Comparison of ENCODE assay signal across 8 cellular contexts in genomic region chr12:9647825-9648700, GRCh38. TPM values are rescaled to one million over a fixed set of nuclear protein-coding genes. Genes with fewer than 3 reads are reported as not detected.
DNase-seq lines count a peak whose midpoint lies in the region; ATAC-seq, FAIRE-seq and TF ChIP-seq lines count a peak whose summit lies in the region.

No MANE protein-coding gene starts in this region.

- peak overlapping the region; percentile 98 for H3K27ac Mint-ChIP-seq in activated B cell treated with CpG ODN at 0.5 μM for 24 hours

- H3K4me1 Mint-ChIP-seq in activated B cell treated with CpG ODN at 0.5 μM for 24 hours: peaks cover 68% of the 10 kb centered on the region

- peaks cover 36% of the 10 kb centered on the region for H3K36me3 Mint-ChIP-seq in activated B cell treated with CpG ODN at 0.5 μM for 24 hours (ENCODE audit: low read depth)

- H3K27me3 ChIP-seq in A673 (replicated peaks; ENCODE audit: insufficient read depth, low read depth, low read length, poor library complexity): peaks cover 5% of the 10 kb centered on the region

- DNase-seq in A673 (ENCODE audit: low spot score): peak; percentile 82
- DNase-seq in NCI-H2171 treated with DMSO at 0.1 percent for 48 hours (lab: John Stamatoyannopoulos, UW): peak; percentile 70
- DNase-seq in activated B cell treated with CpG ODN at 0.5 μM for 24 hours: peak; percentile 88
- DNase-seq in caudate nucleus (lab: John Stamatoyannopoulos, UW): peak in 43 of 61 donors; percentile 6 to 66 (median 35)
- peak; percentile 95 for DNase-seq in kidney
- peak; percentile 96 for DNase-seq in stimulated activated CD4-positive, alpha-beta T cell treated with anti-CD3 and anti-CD28 coated beads, Interleukin-15, amount 100 ng/mL, for 24 hours

- H3K36me3 ChIP-seq in A673 (ENCODE audit: insufficient read depth, low read length, poor library complexity, severe bottlenecking): no peaks in the 10 kb centered on the region
- H3K36me3 ChIP-seq in kidney (ENCODE audit: control insufficient read depth in 1 of 2, insufficient read depth in 2 of 2, low read length in 2 of 2): no peaks in the 10 kb centered on the region

- no peak for TF ChIP-seq CTCF in A673 (conservative IDR thresholded peaks at IDR 0.05; ENCODE audit: low read depth, low read length)
- TF ChIP-seq CTCF in activated B cell treated with CpG ODN at 0.5 μM for 24 hours (IDR thresholded peaks at IDR 0.05): no peak
- TF ChIP-seq CTCF in kidney (IDR thresholded peaks at IDR 0.05; ENCODE audit: borderline replicate concordance, extremely low read depth, insufficient read depth): no peak

- H3K4me1 ChIP-seq in A673 (ENCODE audit: insufficient read depth, low read length, poor library complexity, severe bottlenecking): peaks cover 18% of the 10 kb centered on the region
- H3K4me1 ChIP-seq in kidney (ENCODE audit: control insufficient read depth in 1 of 2, insufficient read depth in 1 of 2, low read depth in 1 of 2, low read length in 2 of 2): peaks cover 0 to 3% of the 10 kb centered on the region in 2 donors

- CTCF ChIA-PET in A673 (lab: Charles Lee): no interaction called here
- CTCF ChIA-PET in activated B cell treated with CpG ODN at 0.5 μM for 24 hours (lab: Charles Lee): interaction anchor here (0.8 to 2.2 kb wide), 12 partner anchors 13 to 99 kb away, joined by 3 to 18 read pairs (median 4); partner anchors contain the start of gene CLEC2D

- H3K27ac ChIP-seq in A673 (ENCODE audit: low read depth, low read length, poor library complexity, severe bottlenecking) (no peak overlapping the region), caudate nucleus (ENCODE audit: low read depth, low read length) (peak overlapping the region; percentile 87), kidney (ENCODE audit: low read depth in 2 of 2, low read length in 2 of 2) (peak overlapping the region; percentile 71 to 93)

- no peak for FAIRE-seq in kidney (lab: Jason Lieb, UNC)

- peaks cover 9% of the 10 kb centered on the region for H3K9me3 Mint-ChIP-seq in activated B cell treated with CpG ODN at 0.5 μM for 24 hours

- POLR2A ChIA-PET in A673 (lab: Charles Lee; ENCODE audit: low non-redundant PET): no interaction called here
- POLR2A ChIA-PET in activated B cell treated with CpG ODN at 0.5 μM for 24 hours (lab: Charles Lee): interaction anchor here (0.8 to 16.9 kb wide), 39 partner anchors 9 to 223 kb away, joined by 3 to 833 read pairs (median 9); partner anchors contain the start of genes CD69, CLEC2D and CLECL1

- H3K9me3 ChIP-seq in A673 (ENCODE audit: low read depth, low read length, poor library complexity, severe bottlenecking) (peaks cover 6% of the 10 kb centered on the region), kidney (ENCODE audit: control insufficient read depth in 1 of 2, low read length in 2 of 2) (no peaks in the 10 kb centered on the region)

- intact Hi-C loops in A673 (cut with micrococcal nuclease; ENCODE audit: unreplicated experiment) (no loop called here), activated B cell treated with CpG ODN at 0.5 μM for 24 hours (cut with micrococcal nuclease) (loop anchor here (1.0 to 5.0 kb wide), 10 partner anchors 14 to 219 kb away; partner anchors contain the start of genes CLEC2B and CLEC2D), kidney (cut with DNase I) (no loop called here)

- peak overlapping the region; percentile 89 for H3K4me3 Mint-ChIP-seq in activated B cell treated with CpG ODN at 0.5 μM for 24 hours

- no TSS peak for BruUV-seq in A673 (replicated peaks; lab: Mats Ljungman, UMichigan)

- ATAC-seq in GM18520 (IDR thresholded peaks at IDR 0.05; ENCODE audit: unreplicated experiment): peak; percentile 40
- peak; percentile 75 for ATAC-seq in HG03045 (IDR thresholded peaks at IDR 0.05; ENCODE audit: unreplicated experiment)
- peak; percentile 74 for ATAC-seq in activated B cell treated with CpG ODN at 0.5 μM for 24 hours (ENCODE audit: low read depth)

- peak overlapping the region; percentile 21 to 77 for H3K9ac ChIP-seq in kidney (ENCODE audit: low read length in 2 of 2)

- H3K4me3 ChIP-seq in A673 (ENCODE audit: low read depth, low read length, poor library complexity, severe bottlenecking) (peak overlapping the region; percentile 45), kidney (ENCODE audit: low read length in 2 of 2) (peak overlapping the region; percentile 83 to 84)

- no peaks in the 10 kb centered on the region for H3K27me3 Mint-ChIP-seq in activated B cell treated with CpG ODN at 0.5 μM for 24 hours

RNA-seq across cellular contexts. Expression of gene CLEC2D, which starts 21.4 kb away (rescaled TPM):
- 1.6 and 2.2 TPM in 2 replicates for total RNA-seq in A673 (2021)
- 437 and 492 TPM in 2 replicates for total RNA-seq in activated B cell treated with CpG ODN at 0.5 μM for 24 hours
- 22.4 TPM for total RNA-seq in kidney
- 2.5 TPM for polyA plus RNA-seq in kidney (ENCODE audit: insufficient read depth, low read depth, low replicate concordance)

RNA-seq across cellular contexts. Expression of gene KLRB1, which starts 40.3 kb away (rescaled TPM):
- total RNA-seq in A673 (2021): not detected in 2 replicates
- total RNA-seq in activated B cell treated with CpG ODN at 0.5 μM for 24 hours: 0.20 TPM in 1 of 2 replicates, not detected in the other
- total RNA-seq in kidney: 3.0 TPM
- 0.73 TPM for polyA plus RNA-seq in kidney (ENCODE audit: insufficient read depth, low read depth, low replicate concordance)

Comparison
In these comparisons a context has a peak if more than half of its experiments do, and no peak if none do; other contexts are left out.
1. DNase-seq: peak in every context shown above with its lines; median percentile 96 in stimulated activated CD4-positive, alpha-beta T cell treated with anti-CD3 and anti-CD28 coated beads, Interleukin-15, amount 100 ng/mL, for 24 hours; 95 in kidney; 88 in activated B cell treated with CpG ODN at 0.5 μM for 24 hours; 82 in A673; 70 in NCI-H2171 treated with DMSO at 0.1 percent for 48 hours; 35 in caudate nucleus.
2. RNA of gene CLEC2D, which starts 21.4 kb away (total RNA-seq): 437 to 492 TPM in activated B cell treated with CpG ODN at 0.5 μM for 24 hours; 22.4 TPM in kidney (single experiment) and 1.6 to 2.2 TPM in A673; every median in the first group is over 10 times any median in the second.
3. Peak in every context shown above with its lines, with median percentiles within 50 percentile points of each other: ATAC-seq.